ENCODE assay signal across 1 cellular context in the genomic region with DNA sequence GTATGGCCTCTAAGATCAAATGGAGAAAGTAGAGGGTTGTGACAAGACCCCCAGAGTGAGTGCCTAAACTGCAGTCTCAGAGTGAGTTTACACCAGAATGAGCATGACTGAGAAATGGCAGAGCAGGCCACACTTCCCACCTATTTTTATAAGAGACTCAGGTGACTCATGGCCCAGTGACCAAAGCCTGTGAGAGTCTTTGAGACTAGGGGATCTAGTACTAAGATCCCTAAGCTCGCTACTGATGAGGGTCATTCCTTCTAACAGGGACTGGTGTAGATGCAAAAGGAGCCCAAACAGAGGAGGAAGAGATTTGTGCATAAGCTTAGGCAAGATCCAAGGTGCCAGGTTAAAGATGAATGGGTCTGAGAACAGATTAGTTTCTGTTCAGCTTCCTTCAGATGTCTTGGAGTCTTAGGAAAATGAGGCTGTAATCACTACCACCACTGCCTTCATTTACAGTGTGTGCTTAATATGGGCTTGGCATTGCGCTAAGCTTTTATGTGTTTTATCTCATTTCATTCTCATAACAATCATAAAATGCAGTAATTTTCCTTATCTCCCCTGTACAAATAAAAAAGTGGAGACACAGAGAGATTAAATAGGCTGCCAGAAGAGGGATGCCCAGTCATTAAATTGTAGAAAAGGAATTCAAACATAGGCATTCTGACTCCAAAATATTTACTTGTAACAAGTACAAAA.
TF ChIP-seq lines count a peak whose summit lies in the region.

No MANE protein-coding gene starts in this region.

TF ChIP-seq in IMR-90, 13 proteins besides CTCF, POLR2A, EP300 and RAD21 (continued from another document):
- TF ChIP-seq ELK1 (IDR thresholded peaks at IDR 0.05; ENCODE audit: borderline replicate concordance, low read depth, low read length), result no peak
- no peak for TF ChIP-seq RFX5 (IDR thresholded peaks at IDR 0.05; ENCODE audit: low read depth, low read length)
- TF ChIP-seq NFE2L2 (IDR thresholded peaks at IDR 0.05; ENCODE audit: low read depth, low read length), result no peak
